In the genomic region with DNA sequence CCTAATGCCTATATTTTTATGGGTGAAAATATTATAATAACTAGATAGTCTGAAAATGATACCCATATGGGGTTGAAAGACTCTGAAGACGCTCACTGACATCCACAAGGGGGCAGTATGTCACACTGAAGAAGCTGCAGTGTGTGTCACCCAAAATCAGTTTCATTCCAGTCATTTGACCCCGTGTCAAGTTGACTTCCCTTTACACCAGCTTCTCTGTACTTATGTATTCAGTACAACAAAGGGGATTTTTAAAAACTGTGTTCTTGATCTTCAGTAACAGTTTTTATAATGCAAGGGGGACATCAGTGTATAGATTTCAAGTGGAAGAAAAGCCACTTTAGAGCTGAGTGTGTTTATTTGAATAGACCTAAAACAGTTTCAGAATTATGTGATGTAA, we compare ENCODE assay signal across 8 cellular contexts.
DNase-seq lines count a peak whose midpoint lies in the region; ATAC-seq and TF ChIP-seq lines count a peak whose summit lies in the region.

No MANE protein-coding gene starts in this region.

- H3K4me3 ChIP-seq in adipocyte (ENCODE audit: low read length) = no peak overlapping the region

- no peak overlapping the region for H3K9ac ChIP-seq in adipocyte (ENCODE audit: low read length)

- no peaks in the 10 kb centered on the region for H3K4me1 ChIP-seq in adipocyte (ENCODE audit: control insufficient read depth, insufficient read depth, low read length)

- H3K9me3 ChIP-seq in adipocyte (ENCODE audit: control insufficient read depth, low read length) = no peaks in the 10 kb centered on the region

- peak; percentile 11 to 12 for DNase-seq in NCI-H187 (lab: John Stamatoyannopoulos, UW)
- DNase-seq in NCI-H187 treated with DMSO at 0.1 percent for 48 hours (lab: John Stamatoyannopoulos, UW) = no peak
- peak; percentile 61 for DNase-seq in HuH-7 (ENCODE audit: low spot score)
- DNase-seq in adipocyte (ENCODE audit: low read depth) = peak; percentile 90
- peak; percentile 66 for DNase-seq in iPS-NIHi11 (ENCODE audit: low spot score)
- peak; percentile 24 to 26 for DNase-seq in stimulated activated CD4-positive, alpha-beta T cell treated with anti-CD3 and anti-CD28 coated beads, Interleukin-1b, Interleukin-23, amount 100 ng/mL, for 4 hours (ENCODE audit: low read depth in 2 of 2)

- peak; percentile 74 for ATAC-seq in GM21717 (IDR thresholded peaks at IDR 0.05; ENCODE audit: unreplicated experiment)
- ATAC-seq in SK-N-SH treated with all-trans-retinoic acid at 6 μM for 48 hours = peak; percentile 94

- H3K36me3 ChIP-seq in adipocyte (ENCODE audit: control insufficient read depth, insufficient read depth, low read length, severe bottlenecking) = no peaks in the 10 kb centered on the region

- peaks cover 10% of the 10 kb centered on the region for H3K27me3 ChIP-seq in adipocyte (replicated peaks; ENCODE audit: control insufficient read depth, insufficient read depth, low read length)

TF ChIP-seq in SK-N-SH treated with all-trans-retinoic acid at 6 μM for 48 hours, 23 proteins besides CTCF, POLR2A, EP300 and RAD21:
- TF ChIP-seq ESRRG (CRISPR knock-in tag; IDR thresholded peaks at IDR 0.05) (no peak), TOX (CRISPR knock-in tag; IDR thresholded peaks at IDR 0.05; ENCODE audit: borderline replicate concordance) (no peak), SNAI2 (CRISPR knock-in tag; IDR thresholded peaks at IDR 0.05) (no peak), BACH2 (CRISPR knock-in tag; IDR thresholded peaks at IDR 0.05; ENCODE audit: borderline replicate concordance) (no peak), OSR1 (CRISPR knock-in tag; IDR thresholded peaks at IDR 0.05) (no peak), ARNTL (CRISPR knock-in tag; IDR thresholded peaks at IDR 0.05; ENCODE audit: borderline replicate concordance, low read depth) (no peak), GLIS3 (CRISPR knock-in tag; IDR thresholded peaks at IDR 0.05) (no peak), CSDC2 (CRISPR knock-in tag; IDR thresholded peaks at IDR 0.05) (no peak), ZFP3 (CRISPR knock-in tag; IDR thresholded peaks at IDR 0.05) (no peak), ZC3H10 (CRISPR knock-in tag; IDR thresholded peaks at IDR 0.05) (no peak), TCF4 (CRISPR knock-in tag; IDR thresholded peaks at IDR 0.05; ENCODE audit: borderline replicate concordance) (no peak), ZFP30 (CRISPR knock-in tag; IDR thresholded peaks at IDR 0.05) (no peak)
- TF ChIP-seq, protein P1, sequence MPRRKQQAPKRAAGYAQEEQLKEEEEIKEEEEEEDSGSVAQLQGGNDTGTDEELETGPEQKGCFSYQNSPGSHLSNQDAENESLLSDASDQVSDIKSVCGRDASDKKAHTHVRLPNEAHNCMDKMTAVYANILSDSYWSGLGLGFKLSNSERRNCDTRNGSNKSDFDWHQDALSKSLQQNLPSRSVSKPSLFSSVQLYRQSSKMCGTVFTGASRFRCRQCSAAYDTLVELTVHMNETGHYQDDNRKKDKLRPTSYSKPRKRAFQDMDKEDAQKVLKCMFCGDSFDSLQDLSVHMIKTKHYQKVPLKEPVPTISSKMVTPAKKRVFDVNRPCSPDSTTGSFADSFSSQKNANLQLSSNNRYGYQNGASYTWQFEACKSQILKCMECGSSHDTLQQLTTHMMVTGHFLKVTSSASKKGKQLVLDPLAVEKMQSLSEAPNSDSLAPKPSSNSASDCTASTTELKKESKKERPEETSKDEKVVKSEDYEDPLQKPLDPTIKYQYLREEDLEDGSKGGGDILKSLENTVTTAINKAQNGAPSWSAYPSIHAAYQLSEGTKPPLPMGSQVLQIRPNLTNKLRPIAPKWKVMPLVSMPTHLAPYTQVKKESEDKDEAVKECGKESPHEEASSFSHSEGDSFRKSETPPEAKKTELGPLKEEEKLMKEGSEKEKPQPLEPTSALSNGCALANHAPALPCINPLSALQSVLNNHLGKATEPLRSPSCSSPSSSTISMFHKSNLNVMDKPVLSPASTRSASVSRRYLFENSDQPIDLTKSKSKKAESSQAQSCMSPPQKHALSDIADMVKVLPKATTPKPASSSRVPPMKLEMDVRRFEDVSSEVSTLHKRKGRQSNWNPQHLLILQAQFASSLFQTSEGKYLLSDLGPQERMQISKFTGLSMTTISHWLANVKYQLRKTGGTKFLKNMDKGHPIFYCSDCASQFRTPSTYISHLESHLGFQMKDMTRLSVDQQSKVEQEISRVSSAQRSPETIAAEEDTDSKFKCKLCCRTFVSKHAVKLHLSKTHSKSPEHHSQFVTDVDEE (CRISPR knock-in tag; IDR thresholded peaks at IDR 0.05) = no peak
- TF ChIP-seq, protein P2, sequence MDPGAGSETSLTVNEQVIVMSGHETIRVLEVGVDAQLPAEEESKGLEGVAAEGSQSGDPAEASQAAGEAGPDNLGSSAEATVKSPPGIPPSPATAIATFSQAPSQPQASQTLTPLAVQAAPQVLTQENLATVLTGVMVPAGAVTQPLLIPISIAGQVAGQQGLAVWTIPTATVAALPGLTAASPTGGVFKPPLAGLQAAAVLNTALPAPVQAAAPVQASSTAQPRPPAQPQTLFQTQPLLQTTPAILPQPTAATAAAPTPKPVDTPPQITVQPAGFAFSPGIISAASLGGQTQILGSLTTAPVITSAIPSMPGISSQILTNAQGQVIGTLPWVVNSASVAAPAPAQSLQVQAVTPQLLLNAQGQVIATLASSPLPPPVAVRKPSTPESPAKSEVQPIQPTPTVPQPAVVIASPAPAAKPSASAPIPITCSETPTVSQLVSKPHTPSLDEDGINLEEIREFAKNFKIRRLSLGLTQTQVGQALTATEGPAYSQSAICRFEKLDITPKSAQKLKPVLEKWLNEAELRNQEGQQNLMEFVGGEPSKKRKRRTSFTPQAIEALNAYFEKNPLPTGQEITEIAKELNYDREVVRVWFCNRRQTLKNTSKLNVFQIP (CRISPR knock-in tag; IDR thresholded peaks at IDR 0.05; ENCODE audit: borderline replicate concordance, low read depth) = no peak
- TF ChIP-seq, protein P3, sequence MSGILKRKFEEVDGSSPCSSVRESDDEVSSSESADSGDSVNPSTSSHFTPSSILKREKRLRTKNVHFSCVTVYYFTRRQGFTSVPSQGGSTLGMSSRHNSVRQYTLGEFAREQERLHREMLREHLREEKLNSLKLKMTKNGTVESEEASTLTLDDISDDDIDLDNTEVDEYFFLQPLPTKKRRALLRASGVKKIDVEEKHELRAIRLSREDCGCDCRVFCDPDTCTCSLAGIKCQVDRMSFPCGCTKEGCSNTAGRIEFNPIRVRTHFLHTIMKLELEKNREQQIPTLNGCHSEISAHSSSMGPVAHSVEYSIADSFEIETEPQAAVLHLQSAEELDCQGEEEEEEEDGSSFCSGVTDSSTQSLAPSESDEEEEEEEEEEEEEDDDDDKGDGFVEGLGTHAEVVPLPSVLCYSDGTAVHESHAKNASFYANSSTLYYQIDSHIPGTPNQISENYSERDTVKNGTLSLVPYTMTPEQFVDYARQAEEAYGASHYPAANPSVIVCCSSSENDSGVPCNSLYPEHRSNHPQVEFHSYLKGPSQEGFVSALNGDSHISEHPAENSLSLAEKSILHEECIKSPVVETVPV (CRISPR knock-in tag; IDR thresholded peaks at IDR 0.05) = no peak
